ENCODE assay signal across 19 cellular contexts in genomic region chr13:113423225-113424170, GRCh38. TPM values are rescaled to one million over a fixed set of nuclear protein-coding genes. Genes with fewer than 3 reads are reported as not detected.
A peak's percentile ranks its signal among the peaks of the same experiment; 100 is the strongest.
DNase-seq lines count a peak whose midpoint lies in the region; ATAC-seq and TF ChIP-seq lines count a peak whose summit lies in the region.
"Had no signal": no experiment of that assay in that cellular context is flagged by ENCODE, and none has a peak within 500 bp of the region (broad histone marks: within the 10 kb centered on the region; RNA-seq: fewer than 3 reads in every experiment).

No MANE protein-coding gene starts in this region.

- no peak overlapping the region for H3K27ac ChIP-seq in MM.1S (ENCODE audit: low read length)
- H3K27ac ChIP-seq in Panc1 (ENCODE audit: low read length): no peak overlapping the region
- H3K27ac ChIP-seq: PC-9 had no signal

- no peaks in the 10 kb centered on the region for H3K36me3 ChIP-seq in MM.1S (replicated peaks; ENCODE audit: insufficient read depth, low read length)
- H3K36me3 ChIP-seq in Panc1 (ENCODE audit: control insufficient read depth, insufficient read depth, low read length): no peaks in the 10 kb centered on the region

- no peaks in the 10 kb centered on the region for H3K36me3 Mint-ChIP-seq in stimulated activated effector memory CD8-positive, alpha-beta T cell treated with anti-CD3 and anti-CD28 coated beads, Interleukin-12 subunit alpha, Interleukin-12 subunit beta, amount 100 ng/mL, for 72 hours
- no peaks in the 10 kb centered on the region for H3K36me3 Mint-ChIP-seq in activated naive CD8-positive, alpha-beta T cell treated with anti-CD3 and anti-CD28 coated beads for 36 hours
- H3K36me3 Mint-ChIP-seq in activated naive CD4-positive, alpha-beta T cell treated with anti-CD3 and anti-CD28 coated beads, Interleukin-2, amount 50 U/mL, for 72 hours: no peaks in the 10 kb centered on the region

- H3K27me3 ChIP-seq in MM.1S (replicated peaks; ENCODE audit: insufficient read depth, low read length): peaks cover 44% of the 10 kb centered on the region
- H3K27me3 ChIP-seq in Panc1 (ENCODE audit: control insufficient read depth, insufficient read depth, low read length): no peaks in the 10 kb centered on the region

- peaks cover 13% of the 10 kb centered on the region; the same call in 1 of the 2 replicates for H3F3A ChIP-seq in MM.1S (ENCODE audit: insufficient read depth, low read length)

- no peaks in the 10 kb centered on the region for H3K9me2 ChIP-seq in MM.1S (replicated peaks; ENCODE audit: insufficient read depth, low read length)
- H3K9me2 ChIP-seq: SK-N-SH had no signal

- H3K4me3 Mint-ChIP-seq in stimulated activated effector memory CD8-positive, alpha-beta T cell treated with anti-CD3 and anti-CD28 coated beads, Interleukin-12 subunit alpha, Interleukin-12 subunit beta, amount 100 ng/mL, for 72 hours: no peak overlapping the region
- no peak overlapping the region for H3K4me3 Mint-ChIP-seq in activated naive CD8-positive, alpha-beta T cell treated with anti-CD3 and anti-CD28 coated beads for 36 hours
- H3K4me3 Mint-ChIP-seq: B cell; CD4-positive, alpha-beta memory T cell had no signal

- no peaks in the 10 kb centered on the region for H3K9me3 Mint-ChIP-seq in stimulated activated effector memory CD8-positive, alpha-beta T cell treated with anti-CD3 and anti-CD28 coated beads, Interleukin-12 subunit alpha, Interleukin-12 subunit beta, amount 100 ng/mL, for 72 hours
- H3K9me3 Mint-ChIP-seq in activated naive CD8-positive, alpha-beta T cell treated with anti-CD3 and anti-CD28 coated beads for 36 hours: no peaks in the 10 kb centered on the region
- H3K9me3 Mint-ChIP-seq in activated naive CD4-positive, alpha-beta T cell treated with anti-CD3 and anti-CD28 coated beads, Interleukin-2, amount 50 U/mL, for 72 hours: no peaks in the 10 kb centered on the region

- no peaks in the 10 kb centered on the region for H4K20me1 ChIP-seq in MM.1S (ENCODE audit: insufficient read depth, low read length)

- ATAC-seq in Panc1: peak; percentile 9; the same call in 1 of the 2 replicates
- ATAC-seq in stimulated activated effector memory CD8-positive, alpha-beta T cell treated with anti-CD3 and anti-CD28 coated beads, Interleukin-12 subunit alpha, Interleukin-12 subunit beta, amount 100 ng/mL, for 72 hours: peak; percentile 22
- ATAC-seq in activated naive CD4-positive, alpha-beta T cell treated with anti-CD3 and anti-CD28 coated beads, Interleukin-2, amount 50 U/mL, for 72 hours: no peak

- no peaks in the 10 kb centered on the region for H3K9me3 ChIP-seq in MM.1S (replicated peaks; ENCODE audit: insufficient read depth, low read length)
- no peaks in the 10 kb centered on the region for H3K9me3 ChIP-seq in Panc1 (ENCODE audit: control insufficient read depth, insufficient read depth, low read depth, low read length)
- H3K9me3 ChIP-seq: SK-N-SH had no signal

- H3K79me2 ChIP-seq in MM.1S (ENCODE audit: low read length): no peaks in the 10 kb centered on the region

- peaks cover 28% of the 10 kb centered on the region for H3K4me1 ChIP-seq in MM.1S (ENCODE audit: low read length)
- no peaks in the 10 kb centered on the region for H3K4me1 ChIP-seq in Panc1 (ENCODE audit: control insufficient read depth, insufficient read depth, low read length)

- no peaks in the 10 kb centered on the region for H3K4me1 Mint-ChIP-seq in stimulated activated effector memory CD8-positive, alpha-beta T cell treated with anti-CD3 and anti-CD28 coated beads, Interleukin-12 subunit alpha, Interleukin-12 subunit beta, amount 100 ng/mL, for 72 hours
- no peaks in the 10 kb centered on the region for H3K4me1 Mint-ChIP-seq in activated naive CD8-positive, alpha-beta T cell treated with anti-CD3 and anti-CD28 coated beads for 36 hours
- H3K4me1 Mint-ChIP-seq: B cell; CD4-positive, alpha-beta memory T cell had no signal

- peak overlapping the region; percentile 31 for H3K4me2 ChIP-seq in MM.1S (ENCODE audit: low read depth, low read length)
- H3K4me2 ChIP-seq: PC-9, SK-N-SH had no signal

- H3K27ac Mint-ChIP-seq in stimulated activated effector memory CD8-positive, alpha-beta T cell treated with anti-CD3 and anti-CD28 coated beads, Interleukin-12 subunit alpha, Interleukin-12 subunit beta, amount 100 ng/mL, for 72 hours: no peak overlapping the region
- no peak overlapping the region for H3K27ac Mint-ChIP-seq in activated naive CD8-positive, alpha-beta T cell treated with anti-CD3 and anti-CD28 coated beads for 36 hours
- H3K27ac Mint-ChIP-seq in activated naive CD4-positive, alpha-beta T cell treated with anti-CD3 and anti-CD28 coated beads, Interleukin-2, amount 50 U/mL, for 72 hours: no peak overlapping the region
- H3K27ac Mint-ChIP-seq: B cell; CD4-positive, alpha-beta memory T cell had no signal

- H2AFZ ChIP-seq in MM.1S (ENCODE audit: low read length): no peak overlapping the region
- H2AFZ ChIP-seq: PC-9 had no signal

- in situ Hi-C loops in Panc1 (cut with HindIII; ENCODE audit: low pct_unique_long_range_greater_than_20kb, low sequenced_read_pairs): no loop called here

- DNase-seq in MM.1S (peak; percentile 40), Panc1 (ENCODE audit: low read depth, low spot score) (no peak), myocyte (ENCODE audit: low read depth) (peak; percentile 66)
- DNase-seq in stimulated activated effector memory CD8-positive, alpha-beta T cell treated with anti-CD3 and anti-CD28 coated beads, Interleukin-12 subunit alpha, Interleukin-12 subunit beta, amount 100 ng/mL, for 72 hours (ENCODE audit: low spot score in 2 of 2): no peak
- DNase-seq in activated naive CD8-positive, alpha-beta T cell treated with anti-CD3 and anti-CD28 coated beads for 36 hours: no peak
- DNase-seq in activated naive CD4-positive, alpha-beta T cell treated with anti-CD3 and anti-CD28 coated beads, Interleukin-2, amount 50 U/mL, for 72 hours (ENCODE audit: low spot score in 2 of 2): no peak
- DNase-seq in central memory CD4-positive, alpha-beta T cell: no peak
- DNase-seq: Calu3; CD4-positive, alpha-beta memory T cell; DMS53; HCEC 1CT; MV-4-11; NCI-H1417 treated with DMSO at 0.1 percent for 48 hours; NCI-H2081; NCI-H748 treated with DMSO at 0.1 percent for 48 hours; PC-9; SHP77; SK-N-SH had no signal

- BruUV-seq in Panc1 (replicated peaks; lab: Mats Ljungman, UMichigan): no TSS peak

- peaks cover 7% of the 10 kb centered on the region for H3K27me3 Mint-ChIP-seq in activated naive CD8-positive, alpha-beta T cell treated with anti-CD3 and anti-CD28 coated beads for 36 hours
- H3K27me3 Mint-ChIP-seq: B cell; CD4-positive, alpha-beta memory T cell had no signal

- TF ChIP-seq CTCF in MM.1S (IDR thresholded peaks at IDR 0.05; ENCODE audit: low read length): no peak
- TF ChIP-seq CTCF in Panc1 (IDR thresholded peaks at IDR 0.05): no peak

- POLR2A ChIA-PET in Panc1 (lab: Charles Lee): no interaction called here

- intact Hi-C loops in Panc1 (cut with micrococcal nuclease; ENCODE audit: unreplicated experiment): no loop called here

- H3K4me3 ChIP-seq in MM.1S (ENCODE audit: low read length): no peak overlapping the region
- H3K4me3 ChIP-seq in Panc1 (ENCODE audit: low read depth in 2 of 2, low read length in 2 of 2): no peak overlapping the region
- H3K4me3 ChIP-seq: PC-9 had no signal

- CTCF ChIA-PET in Panc1 (lab: Charles Lee): interaction anchor here (0.5 kb wide), 1 partner anchor 23 kb away, joined by 5 read pairs; no protein-coding TSS in a partner anchor

- H3K9ac ChIP-seq in MM.1S (ENCODE audit: low read length): no peak overlapping the region
- H3K9ac ChIP-seq: SK-N-SH had no signal

RNA-seq across cellular contexts. Expression of gene ADPRHL1, which starts 29.8 kb away (rescaled TPM):
- total RNA-seq in Panc1 (2021; ENCODE audit: unreplicated experiment) (4.8 TPM), myocyte (6.6 and 8.4 TPM in 2 replicates)
- 7.1 TPM for polyA plus RNA-seq in Panc1 (2012; ENCODE audit: insufficient read length)
- 6.8 TPM for polyA plus RNA-seq in myocyte (2012)
- total RNA-seq in activated naive CD8-positive, alpha-beta T cell treated with anti-CD3 and anti-CD28 coated beads for 36 hours: under 1 TPM; 0.44 to 0.56 TPM
- under 1 TPM in 1 of 2 donors, not detected in 1; 0.19 TPM for total RNA-seq in activated naive CD4-positive, alpha-beta T cell treated with anti-CD3 and anti-CD28 coated beads, Interleukin-2, amount 50 U/mL, for 72 hours

RNA-seq across cellular contexts. Expression of gene GRTP1, which starts 59.6 kb away (rescaled TPM):
- total RNA-seq in Panc1 (2021; ENCODE audit: unreplicated experiment) (4.8 TPM), myocyte (not detected in 2 replicates)
- polyA plus RNA-seq in Panc1 (2012; ENCODE audit: insufficient read length): 9.2 TPM
- polyA plus RNA-seq in myocyte (2012): 0.44 TPM
- total RNA-seq in activated naive CD8-positive, alpha-beta T cell treated with anti-CD3 and anti-CD28 coated beads for 36 hours: not detected
- under 1 TPM in 1 of 2 donors, not detected in 1; 0.95 TPM for total RNA-seq in activated naive CD4-positive, alpha-beta T cell treated with anti-CD3 and anti-CD28 coated beads, Interleukin-2, amount 50 U/mL, for 72 hours
- total RNA-seq: B cell had no signal

Comparison
In these comparisons a context has a peak if more than half of its experiments do, and no peak if none do; other contexts are left out.
1. DNase-seq: peak in MM.1S (single experiment) and myocyte (single experiment); none in Panc1 (single experiment), stimulated activated effector memory CD8-positive, alpha-beta T cell treated with anti-CD3 and anti-CD28 coated beads, Interleukin-12 subunit alpha, Interleukin-12 subunit beta, amount 100 ng/mL, for 72 hours (0 of 2), activated naive CD8-positive, alpha-beta T cell treated with anti-CD3 and anti-CD28 coated beads for 36 hours (single experiment), activated naive CD4-positive, alpha-beta T cell treated with anti-CD3 and anti-CD28 coated beads, Interleukin-2, amount 50 U/mL, for 72 hours (0 of 2) and central memory CD4-positive, alpha-beta T cell (single experiment).
2. ATAC-seq: peak in Panc1 (single experiment) and stimulated activated effector memory CD8-positive, alpha-beta T cell treated with anti-CD3 and anti-CD28 coated beads, Interleukin-12 subunit alpha, Interleukin-12 subunit beta, amount 100 ng/mL, for 72 hours (single experiment); none in activated naive CD4-positive, alpha-beta T cell treated with anti-CD3 and anti-CD28 coated beads, Interleukin-2, amount 50 U/mL, for 72 hours (0 of 2).